16 cellular contexts compared by ENCODE assay signal in genomic region chr17:74328487-74328886, GRCh38. TPM values are rescaled to one million over a fixed set of nuclear protein-coding genes. Genes with fewer than 3 reads are reported as not detected.
DNase-seq lines count a peak whose midpoint lies in the region; ATAC-seq, FAIRE-seq and TF ChIP-seq lines count a peak whose summit lies in the region.
"Had no signal": no experiment of that assay in that cellular context is flagged by ENCODE, and none has a peak within 500 bp of the region (broad histone marks: within the 10 kb centered on the region; RNA-seq: fewer than 3 reads in every experiment).

No MANE protein-coding gene starts in this region.

- no peak overlapping the region for H2BK15ac ChIP-seq in H1 (ENCODE audit: low read length)

- no peak for ATAC-seq in activated CD8-positive, alpha-beta memory T cell treated with anti-CD3 and anti-CD28 coated beads, Interleukin-2, amount 10 ng/mL, durations not matched to agents 7 days and 5 days
- ATAC-seq in left ventricle myocardium superior, result no peak

- H4K20me1 ChIP-seq in H1 (replicated peaks in 1 of 2; ENCODE audit: control insufficient read depth in 1 of 2, insufficient read depth in 2 of 2, low read length in 2 of 2), result no peaks in the 10 kb centered on the region

- no peak for TF ChIP-seq EP300 in H1 (IDR thresholded peaks at IDR 0.05; ENCODE audit: borderline replicate concordance in 1 of 2, low read depth in 2 of 2, low read length in 2 of 2)

- no peaks in the 10 kb centered on the region for H3K36me3 Mint-ChIP-seq in activated CD8-positive, alpha-beta memory T cell treated with anti-CD3 and anti-CD28 coated beads, Interleukin-2, amount 10 ng/mL, durations not matched to agents 7 days and 5 days

- H3K27ac ChIP-seq in WERI-Rb-1, result 0 out of 2 replicates have a peak overlapping the region, but pooled peaks have one; percentile 2
- no peak overlapping the region for H3K27ac ChIP-seq in H1 (ENCODE audit: low read depth, low read length)
- peak overlapping the region; percentile 91 for H3K27ac ChIP-seq in temporal lobe (ENCODE audit: low read depth, low read length)
- H3K27ac ChIP-seq: HL-60 had no signal

- H3K27me3 ChIP-seq in WERI-Rb-1 (ENCODE audit: insufficient read depth, low read depth, severe bottlenecking) (no peaks in the 10 kb centered on the region), H1 (replicated peaks in 1 of 4; ENCODE audit: control insufficient read depth in 3 of 4, extremely low read depth in 1 of 4, insufficient read depth in 3 of 4, low read length in 3 of 4) (peaks cover 3 to 35% (median 27%) of the 10 kb centered on the region in 4 experiments)

- peaks cover 38% of the 10 kb centered on the region for H3K4me1 Mint-ChIP-seq in activated CD8-positive, alpha-beta memory T cell treated with anti-CD3 and anti-CD28 coated beads, Interleukin-2, amount 10 ng/mL, durations not matched to agents 7 days and 5 days

- peaks cover 6 to 22% (median 16%) of the 10 kb centered on the region in 4 experiments for H3K4me1 ChIP-seq in H1 (replicated peaks in 1 of 4; ENCODE audit: control insufficient read depth in 3 of 4, insufficient read depth in 4 of 4, low read length in 3 of 4)
- H3K4me1 ChIP-seq: HAP-1 had no signal

- H3K79me1 ChIP-seq in H1 (ENCODE audit: low read depth, low read length), result no peaks in the 10 kb centered on the region

- no peak overlapping the region for H3K56ac ChIP-seq in H1 (replicated peaks; ENCODE audit: insufficient read length, low read depth, low read length)

- H3K27ac Mint-ChIP-seq in activated CD8-positive, alpha-beta memory T cell treated with anti-CD3 and anti-CD28 coated beads, Interleukin-2, amount 10 ng/mL, durations not matched to agents 7 days and 5 days, result peak overlapping the region; percentile 57

- DNase-seq in activated CD8-positive, alpha-beta memory T cell treated with anti-CD3 and anti-CD28 coated beads, Interleukin-2, amount 10 ng/mL, durations not matched to agents 7 days and 5 days, result no peak
- no peak for DNase-seq in activated CD8-positive, alpha-beta memory T cell treated with anti-CD3 and anti-CD28 coated beads for 24 hours
- DNase-seq in WERI-Rb-1, result no peak
- no peak for DNase-seq in H1 (ENCODE audit: low read depth in 1 of 2, low spot score in 2 of 2)
- DNase-seq in NCI-H69 (lab: John Stamatoyannopoulos, UW), result no peak
- DNase-seq in NAMALWA (ENCODE audit: low spot score), result no peak
- no peak for DNase-seq in left ventricle myocardium superior
- DNase-seq: COR-L47, NCI-H187, NCI-H526 treated with DMSO at 0.1 percent for 48 hours, SHP77 had no signal

- H3K27me3 Mint-ChIP-seq in activated CD8-positive, alpha-beta memory T cell treated with anti-CD3 and anti-CD28 coated beads, Interleukin-2, amount 10 ng/mL, durations not matched to agents 7 days and 5 days, result peaks cover 22% of the 10 kb centered on the region

- no peak overlapping the region for H3K4me2 ChIP-seq in H1 (ENCODE audit: insufficient read depth in 1 of 2, low read depth in 2 of 2, low read length in 2 of 2)

- H2AFZ ChIP-seq in H1 (ENCODE audit: low read length), result no peak overlapping the region

- H3K36me3 ChIP-seq in WERI-Rb-1, result no peaks in the 10 kb centered on the region
- no peaks in the 10 kb centered on the region for H3K36me3 ChIP-seq in H1 (ENCODE audit: control insufficient read depth in 2 of 4, insufficient read depth in 4 of 4, low read length in 3 of 4)
- H3K36me3 ChIP-seq: HAP-1 had no signal

- CTCF ChIA-PET in activated CD8-positive, alpha-beta memory T cell treated with anti-CD3 and anti-CD28 coated beads, Interleukin-2, amount 10 ng/mL, durations not matched to agents 7 days and 5 days (lab: Charles Lee), result interaction anchor here (1.0 to 4.4 kb wide), 6 partner anchors 19 to 40 kb away, joined by 3 to 21 read pairs (median 6); partner anchors contain the start of gene GPR142
- CTCF ChIA-PET in H1 (lab: Charles Lee; ENCODE audit: partially characterized antibody), result interaction anchor here (0.9 to 3.5 kb wide), 14 partner anchors 17 to 238 kb away, joined by 3 to 15 read pairs (median 4); partner anchors contain the start of gene CD300H

- H3K4me3 ChIP-seq in WERI-Rb-1 (ENCODE audit: low read depth, low read length) (no peak overlapping the region), H1 (ENCODE audit: extremely low read depth in 1 of 4, insufficient read depth in 2 of 4, low read depth in 3 of 4, low read length in 4 of 4) (no peak overlapping the region)
- H3K4me3 ChIP-seq: HAP-1 had no signal

- H2BK5ac ChIP-seq in H1 (ENCODE audit: low read depth, low read length), result no peak overlapping the region

- H2BK20ac ChIP-seq in H1 (ENCODE audit: low read length), result no peak overlapping the region

- H3K9me3 ChIP-seq in WERI-Rb-1 (ENCODE audit: severe bottlenecking) (no peaks in the 10 kb centered on the region), H1 (ENCODE audit: insufficient read depth in 2 of 2, low read depth in 1 of 2, low read length in 1 of 2) (no peaks in the 10 kb centered on the region)
- H3K9me3 ChIP-seq: HAP-1 had no signal

- no peaks in the 10 kb centered on the region for H3K9me3 Mint-ChIP-seq in activated CD8-positive, alpha-beta memory T cell treated with anti-CD3 and anti-CD28 coated beads, Interleukin-2, amount 10 ng/mL, durations not matched to agents 7 days and 5 days (ENCODE audit: low read depth)

- peaks cover 8% of the 10 kb centered on the region for H3K23me2 ChIP-seq in H1 (ENCODE audit: low read depth, low read length)

- intact Hi-C loops in left ventricle myocardium superior (cut with micrococcal nuclease), result no loop called here

- TF ChIP-seq CTCF in WERI-Rb-1 (IDR thresholded peaks at IDR 0.05; ENCODE audit: low read depth, low read length) (no peak), H1 (IDR thresholded peaks at IDR 0.05; ENCODE audit: control extremely low read depth in 1 of 3, insufficient read depth in 1 of 3, low read depth in 1 of 3, low read length in 3 of 3) (no peak)

- no peak for FAIRE-seq in H1 (lab: Jason Lieb, UNC)
- FAIRE-seq: HTR-8/SVneo had no signal

- peak overlapping the region; percentile 60; the same call in 1 of the 2 replicates for H2BK12ac ChIP-seq in H1 (ENCODE audit: low read depth, low read length)

- H3K79me2 ChIP-seq in H1 (ENCODE audit: control insufficient read depth in 1 of 2, insufficient read depth in 2 of 2, low read length in 2 of 2), result no peaks in the 10 kb centered on the region

- POLR2A ChIA-PET in H1 (lab: Charles Lee; ENCODE audit: partially characterized antibody), result interaction anchor here (0.9 kb wide), 1 partner anchor 87 kb away, joined by 3 read pairs; no protein-coding TSS in a partner anchor

- no peak overlapping the region for H3K9ac ChIP-seq in H1 (replicated peaks in 1 of 4; ENCODE audit: extremely low read depth in 1 of 4, low read depth in 3 of 4, low read length in 3 of 4)

- no peak overlapping the region for H3K14ac ChIP-seq in H1 (ENCODE audit: insufficient read length)

- H3K4ac ChIP-seq in H1 (replicated peaks; ENCODE audit: insufficient read length, low read depth, low read length), result no peak overlapping the region

- WGBS in H1 (ENCODE audit: extremely low coverage in 1 of 2, insufficient coverage in 1 of 2, insufficient read length in 1 of 2, insufficient replicate concordance in 2 of 2, low coverage in 1 of 2, low lambda C conversion rate in 2 of 2, missing lambda C conversion rate in 1 of 2), 2 experiments, result 82% methylated on average over 3 of the region's 3 CpGs; no CpG with 5 or more reads in 1 of the 2 experiments

- TF ChIP-seq POLR2A in H1 (IDR thresholded peaks at IDR 0.05; ENCODE audit: control extremely low read depth in 1 of 2, low read depth in 2 of 2, low read length in 2 of 2), result no peak

- no peak overlapping the region for H3K23ac ChIP-seq in H1 (ENCODE audit: insufficient read length)

- H4K5ac ChIP-seq in H1 (ENCODE audit: insufficient read length, low read depth, low read length), result no peak overlapping the region

- H3K18ac ChIP-seq in H1 (ENCODE audit: extremely low read depth, low read length), result no peak overlapping the region

- no peak for TF ChIP-seq RAD21 in H1 (IDR thresholded peaks at IDR 0.05 in 1 of 2, conservative IDR thresholded peaks at IDR 0.05 in 1 of 2; ENCODE audit: low read depth in 2 of 2, low read length in 2 of 2)

- no peak overlapping the region for H4K91ac ChIP-seq in H1 (replicated peaks; ENCODE audit: insufficient read length, low read length)

- H3K4me3 Mint-ChIP-seq in activated CD8-positive, alpha-beta memory T cell treated with anti-CD3 and anti-CD28 coated beads, Interleukin-2, amount 10 ng/mL, durations not matched to agents 7 days and 5 days, result no peak overlapping the region

- no peak overlapping the region for H4K8ac ChIP-seq in H1 (ENCODE audit: extremely low read depth, insufficient read depth, low read length)

- no peak overlapping the region for H2BK120ac ChIP-seq in H1 (replicated peaks; ENCODE audit: low read depth, low read length)

- peak overlapping the region; percentile 69; the same call in 1 of the 2 replicates for H2AK5ac ChIP-seq in H1 (ENCODE audit: low read depth, low read length)

RNA-seq across cellular contexts. Expression of gene KIF19, which starts 2.5 kb away (rescaled TPM):
- total RNA-seq in activated CD8-positive, alpha-beta memory T cell treated with anti-CD3 and anti-CD28 coated beads, Interleukin-2, amount 10 ng/mL, durations not matched to agents 7 days and 5 days, result 1 to 10 TPM in 1 of 2 experiments, under 1 TPM in 1; 0.42 to 1.6 TPM
- 0.36 and 0.52 TPM in 2 replicates for total RNA-seq in H1 (2021; fragmentation: NEBNext Ultra II Directional; extraction: Animal tissue kit (Norgen Biotek cat#: 25700))
- 0.77 and 1.4 TPM in 2 replicates for polyA plus RNA-seq in H1 (2011; rRNA removed)
- polyA plus RNA-seq in H1 (2011; cell fraction: cytosol; rRNA removed), result 1.1 TPM
- 2.4 TPM for polyA plus RNA-seq in H1 (2011; cell fraction: nucleus; rRNA removed)
- polyA plus RNA-seq in H1 (2012, experiment 1 of 2), result 0.29 to 0.87 TPM (median 0.66 TPM) in 4 replicates
- polyA plus RNA-seq in H1 (2012, experiment 2 of 2), result 0.20 TPM
- polyA plus RNA-seq in H1 (2013, experiment 1 of 2), result 0.18 TPM
- polyA plus RNA-seq in H1 (2013, experiment 2 of 2), result 0.22 TPM
- polyA minus RNA-seq in H1 (2011; rRNA and poly(A)+ RNA removed), result 0.79 and 1.0 TPM in 2 replicates
- polyA minus RNA-seq in H1 (2011; cell fraction: cytosol; rRNA and poly(A)+ RNA removed), result 0.73 TPM
- 1.7 TPM for polyA minus RNA-seq in H1 (2011; cell fraction: nucleus; rRNA and poly(A)+ RNA removed)
- total RNA-seq in temporal lobe (under 0.01 TPM), left ventricle myocardium superior (0.30 TPM)
- total RNA-seq: A673 had no signal

RNA-seq across cellular contexts. Expression of gene BTBD17, which starts 33.2 kb away (rescaled TPM):
- not detected for total RNA-seq in activated CD8-positive, alpha-beta memory T cell treated with anti-CD3 and anti-CD28 coated beads, Interleukin-2, amount 10 ng/mL, durations not matched to agents 7 days and 5 days
- 7.0 and 7.8 TPM in 2 replicates for total RNA-seq in H1 (2021; fragmentation: NEBNext Ultra II Directional; extraction: Animal tissue kit (Norgen Biotek cat#: 25700))
- 14.8 and 17.0 TPM in 2 replicates for polyA plus RNA-seq in H1 (2011; rRNA removed)
- polyA plus RNA-seq in H1 (2011; cell fraction: cytosol; rRNA removed), result 12.3 TPM
- polyA plus RNA-seq in H1 (2011; cell fraction: nucleus; rRNA removed), result 9.5 TPM
- polyA plus RNA-seq in H1 (2012, experiment 1 of 2), result 4.6 to 11.2 TPM (median 8.7 TPM) in 4 replicates
- polyA plus RNA-seq in H1 (2012, experiment 2 of 2), result 6.9 TPM
- 7.9 TPM for polyA plus RNA-seq in H1 (2013, experiment 1 of 2)
- 8.0 TPM for polyA plus RNA-seq in H1 (2013, experiment 2 of 2)
- polyA minus RNA-seq in H1 (2011; rRNA and poly(A)+ RNA removed), result 1.8 and 3.4 TPM in 2 replicates
- polyA minus RNA-seq in H1 (2011; cell fraction: cytosol; rRNA and poly(A)+ RNA removed), result 8.6 TPM
- polyA minus RNA-seq in H1 (2011; cell fraction: nucleus; rRNA and poly(A)+ RNA removed), result 9.2 TPM
- 4.4 TPM for total RNA-seq in temporal lobe
- total RNA-seq in left ventricle myocardium superior, result not detected

RNA-seq across cellular contexts. Expression of gene GPR142, which starts 38.8 kb away (rescaled TPM):
- not detected for total RNA-seq in activated CD8-positive, alpha-beta memory T cell treated with anti-CD3 and anti-CD28 coated beads, Interleukin-2, amount 10 ng/mL, durations not matched to agents 7 days and 5 days
- total RNA-seq in H1 (2021; fragmentation: NEBNext Ultra II Directional; extraction: Animal tissue kit (Norgen Biotek cat#: 25700)), result not detected in 2 replicates
- 0.05 and 0.11 TPM in 2 replicates for polyA plus RNA-seq in H1 (2011; rRNA removed)
- polyA plus RNA-seq in H1 (2011; cell fraction: cytosol; rRNA removed), result 0.13 TPM
- 0.17 TPM for polyA plus RNA-seq in H1 (2011; cell fraction: nucleus; rRNA removed)
- 0.11 TPM in 1 of 4 replicates, not detected in the others for polyA plus RNA-seq in H1 (2012, experiment 1 of 2)
- polyA plus RNA-seq in H1 (2012, experiment 2 of 2), result not detected
- not detected for polyA plus RNA-seq in H1 (2013, experiment 1 of 2)
- polyA plus RNA-seq in H1 (2013, experiment 2 of 2), result not detected
- polyA minus RNA-seq in H1 (2011; rRNA and poly(A)+ RNA removed), result 0.20 TPM in 1 of 2 replicates, not detected in the other
- not detected for polyA minus RNA-seq in H1 (2011; cell fraction: cytosol; rRNA and poly(A)+ RNA removed)
- not detected for polyA minus RNA-seq in H1 (2011; cell fraction: nucleus; rRNA and poly(A)+ RNA removed)
- total RNA-seq in temporal lobe, result not detected
- 0.15 TPM for total RNA-seq in left ventricle myocardium superior

RNA-seq across cellular contexts. Expression of gene DNAI2, which starts 54.5 kb away (rescaled TPM):
- 1 to 10 TPM in 1 of 2 experiments, under 1 TPM in 1; 0.35 to 1.3 TPM for total RNA-seq in activated CD8-positive, alpha-beta memory T cell treated with anti-CD3 and anti-CD28 coated beads, Interleukin-2, amount 10 ng/mL, durations not matched to agents 7 days and 5 days
- total RNA-seq in H1 (2021; fragmentation: NEBNext Ultra II Directional; extraction: Animal tissue kit (Norgen Biotek cat#: 25700)), result 0.15 TPM in 1 of 2 replicates, not detected in the other
- 0.08 and 0.24 TPM in 2 replicates for polyA plus RNA-seq in H1 (2011; rRNA removed)
- 0.16 TPM for polyA plus RNA-seq in H1 (2011; cell fraction: cytosol; rRNA removed)
- 0.40 TPM for polyA plus RNA-seq in H1 (2011; cell fraction: nucleus; rRNA removed)
- polyA plus RNA-seq in H1 (2012, experiment 1 of 2), result 0.35 to 0.52 TPM in 2 of 4 replicates, not detected in the others
- polyA plus RNA-seq in H1 (2012, experiment 2 of 2), result not detected
- polyA plus RNA-seq in H1 (2013, experiment 1 of 2), result 0.10 TPM
- 0.06 TPM for polyA plus RNA-seq in H1 (2013, experiment 2 of 2)
- 0.22 TPM in 1 of 2 replicates, not detected in the other for polyA minus RNA-seq in H1 (2011; rRNA and poly(A)+ RNA removed)
- not detected for polyA minus RNA-seq in H1 (2011; cell fraction: cytosol; rRNA and poly(A)+ RNA removed)
- not detected for polyA minus RNA-seq in H1 (2011; cell fraction: nucleus; rRNA and poly(A)+ RNA removed)
- 0.25 TPM for total RNA-seq in temporal lobe
- not detected for total RNA-seq in left ventricle myocardium superior
- total RNA-seq: A673 had no signal
